Comparison of ENCODE assay signal across 21 cellular contexts in genomic region chr9:137802521-137803243, GRCh38.
DNase-seq lines count a peak whose midpoint lies in the region; ATAC-seq, FAIRE-seq and TF ChIP-seq lines count a peak whose summit lies in the region.
"Had no signal": no experiment of that assay in that cellular context is flagged by ENCODE, and none has a peak within 500 bp of the region (broad histone marks: within the 10 kb centered on the region; RNA-seq: fewer than 3 reads in every experiment).

No MANE protein-coding gene starts in this region.

- H3K27ac Mint-ChIP-seq in activated naive CD4-positive, alpha-beta T cell treated with anti-CD3 and anti-CD28 coated beads, Interleukin-2, amount 50 U/mL, for 24 hours = peak overlapping the region; percentile 82
- peak overlapping the region; percentile 33 for H3K27ac Mint-ChIP-seq in stimulated activated memory B cell treated with anti-CD40 and anti-IgM and Interleukin-4, amounts not matched to agents 10 μg/mL and 1 μg/mL and 100 μg/mL, for 72 hours

- FAIRE-seq in kidney (lab: Jason Lieb, UNC) = no peak
- FAIRE-seq: D721Med, H54 had no signal

- peaks cover 12% of the 10 kb centered on the region for H3K4me1 Mint-ChIP-seq in activated naive CD4-positive, alpha-beta T cell treated with anti-CD3 and anti-CD28 coated beads, Interleukin-2, amount 50 U/mL, for 24 hours
- peaks cover 26% of the 10 kb centered on the region for H3K4me1 Mint-ChIP-seq in stimulated activated memory B cell treated with anti-CD40 and anti-IgM and Interleukin-4, amounts not matched to agents 10 μg/mL and 1 μg/mL and 100 μg/mL, for 72 hours

- no peak overlapping the region for H3K4me3 Mint-ChIP-seq in activated naive CD4-positive, alpha-beta T cell treated with anti-CD3 and anti-CD28 coated beads, Interleukin-2, amount 50 U/mL, for 24 hours
- H3K4me3 Mint-ChIP-seq in stimulated activated memory B cell treated with anti-CD40 and anti-IgM and Interleukin-4, amounts not matched to agents 10 μg/mL and 1 μg/mL and 100 μg/mL, for 72 hours = no peak overlapping the region

- H3K36me3 ChIP-seq in kidney (ENCODE audit: control insufficient read depth in 1 of 2, insufficient read depth in 2 of 2, low read length in 2 of 2) = peaks cover 9 to 14% of the 10 kb centered on the region in 2 donors

- H3K36me3 Mint-ChIP-seq in activated naive CD4-positive, alpha-beta T cell treated with anti-CD3 and anti-CD28 coated beads, Interleukin-2, amount 50 U/mL, for 24 hours = peaks cover 16% of the 10 kb centered on the region
- peaks cover 92% of the 10 kb centered on the region for H3K36me3 Mint-ChIP-seq in stimulated activated memory B cell treated with anti-CD40 and anti-IgM and Interleukin-4, amounts not matched to agents 10 μg/mL and 1 μg/mL and 100 μg/mL, for 72 hours

- POLR2A ChIA-PET in RWPE1 (lab: Yijun Ruan, JAX; ENCODE audit: low non-redundant PET) = no interaction called here

- no peaks in the 10 kb centered on the region for H3K27me3 Mint-ChIP-seq in activated naive CD4-positive, alpha-beta T cell treated with anti-CD3 and anti-CD28 coated beads, Interleukin-2, amount 50 U/mL, for 24 hours
- no peaks in the 10 kb centered on the region for H3K27me3 Mint-ChIP-seq in stimulated activated memory B cell treated with anti-CD40 and anti-IgM and Interleukin-4, amounts not matched to agents 10 μg/mL and 1 μg/mL and 100 μg/mL, for 72 hours

- H3K4me1 ChIP-seq in kidney (ENCODE audit: control insufficient read depth in 1 of 2, insufficient read depth in 1 of 2, low read depth in 1 of 2, low read length in 2 of 2) = no peaks in the 10 kb centered on the region
- H3K4me1 ChIP-seq: SJCRH30 had no signal

- H3K9me3 ChIP-seq in kidney (ENCODE audit: control insufficient read depth in 1 of 2, low read length in 2 of 2) = no peaks in the 10 kb centered on the region

- intact Hi-C loops in kidney (cut with DNase I) = no loop called here

- H3K27ac ChIP-seq in RWPE1 (peak overlapping the region; percentile 32), kidney (ENCODE audit: low read depth in 2 of 2, low read length in 2 of 2) (no peak overlapping the region)
- H3K27ac ChIP-seq: C4-2B, PC-9, SJCRH30 had no signal

- no peak overlapping the region for H3K4me3 ChIP-seq in kidney (ENCODE audit: low read length in 2 of 2)
- H3K4me3 ChIP-seq: PC-9, SJCRH30 had no signal

- no peak overlapping the region for H3K9ac ChIP-seq in kidney (ENCODE audit: low read length in 2 of 2)

- H3K9me3 Mint-ChIP-seq in activated naive CD4-positive, alpha-beta T cell treated with anti-CD3 and anti-CD28 coated beads, Interleukin-2, amount 50 U/mL, for 24 hours = no peaks in the 10 kb centered on the region
- H3K9me3 Mint-ChIP-seq in stimulated activated memory B cell treated with anti-CD40 and anti-IgM and Interleukin-4, amounts not matched to agents 10 μg/mL and 1 μg/mL and 100 μg/mL, for 72 hours = no peaks in the 10 kb centered on the region

- TF ChIP-seq CTCF in RWPE1 (conservative IDR thresholded peaks at IDR 0.05; ENCODE audit: low read depth) (no peak), kidney (IDR thresholded peaks at IDR 0.05; ENCODE audit: borderline replicate concordance, extremely low read depth, insufficient read depth) (no peak)

- CTCF ChIA-PET in RWPE1 (lab: Yijun Ruan, JAX) = interaction anchor here (0.9 kb wide), 1 partner anchor 131 kb away, joined by 3 read pairs; no protein-coding TSS in a partner anchor

- ATAC-seq in stimulated activated memory B cell treated with anti-CD40 and anti-IgM and Interleukin-4, amounts not matched to agents 10 μg/mL and 1 μg/mL and 100 μg/mL, for 72 hours = no peak
- ATAC-seq in HG02885 (IDR thresholded peaks at IDR 0.05; ENCODE audit: poor library complexity, unreplicated experiment) = no peak

- DNase-seq in activated naive CD4-positive, alpha-beta T cell treated with anti-CD3 and anti-CD28 coated beads, Interleukin-2, amount 50 U/mL, for 16 hours = no peak
- DNase-seq in RWPE1 (ENCODE audit: low spot score) (no peak), kidney (peak; percentile 39), SKM-1 (lab: John Stamatoyannopoulos, UW; ENCODE audit: unreplicated experiment) (no peak), SHP77 treated with DMSO at 0.1 percent for 48 hours (lab: John Stamatoyannopoulos, UW) (no peak)
- DNase-seq: AML-193, DMS53, GDM1, Karpas-422, NCI-H1417, NCI-H187, NCI-H446 treated with DMSO at 0.1 percent for 48 hours, NCI-H526 treated with DMSO at 0.1 percent for 48 hours, PC-9, SJCRH30 had no signal
